In the genomic region with DNA sequence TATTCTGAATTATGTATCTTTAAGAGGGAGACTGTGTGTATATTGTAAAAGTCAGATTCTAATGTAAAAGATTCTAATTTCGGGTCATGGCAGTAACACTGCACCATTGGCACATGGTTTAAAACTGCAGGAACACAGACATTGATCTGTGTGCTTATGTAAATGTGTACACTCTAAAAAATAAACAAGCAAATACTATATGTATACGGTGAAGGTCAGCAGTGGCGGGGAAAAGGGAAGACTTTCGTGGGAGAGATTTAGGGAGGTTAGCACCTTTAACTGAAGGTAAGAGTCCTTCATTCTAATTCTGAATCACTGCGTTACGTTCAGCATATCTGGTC, we compare ENCODE assay signal across 8 cellular contexts.
A peak's percentile ranks its signal among the peaks of the same experiment; 100 is the strongest.
DNase-seq lines count a peak whose midpoint lies in the region; ATAC-seq, FAIRE-seq and TF ChIP-seq lines count a peak whose summit lies in the region.

No MANE protein-coding gene starts in this region.

- no peak overlapping the region for H4K8ac ChIP-seq in mesenchymal stem cell (ENCODE audit: low read length)

- POLR2A ChIA-PET in GM12878 (lab: Charles Lee) = no interaction called here

- H3K18ac ChIP-seq in mesenchymal stem cell (ENCODE audit: low read depth in 1 of 2, low read length in 2 of 2) = peak overlapping the region in 1 of 2 experiments; percentile 62

- no peak for TF ChIP-seq POLR2A in GM12878 (IDR thresholded peaks at IDR 0.05; ENCODE audit: low read depth, low read length)
- TF ChIP-seq POLR2A in suprapubic skin (IDR thresholded peaks at IDR 0.05) = no peak

- no peak overlapping the region for H3K4ac ChIP-seq in mesenchymal stem cell (ENCODE audit: low read depth in 1 of 2, low read length in 2 of 2)

- CTCF ChIA-PET in GM12878 (lab: Yijun Ruan, JAX) = no interaction called here

- H3K9ac ChIP-seq in HUES48 (ENCODE audit: low read depth, low read length) = peak overlapping the region; percentile 74
- H3K9ac ChIP-seq in GM12878 (ENCODE audit: control insufficient read depth, insufficient read depth, low read length) = no peak overlapping the region
- H3K9ac ChIP-seq in mesenchymal stem cell (ENCODE audit: low read length) = peak overlapping the region; percentile 90

- peaks cover 12% of the 10 kb centered on the region for H3K4me1 ChIP-seq in HUES48 (ENCODE audit: control insufficient read depth, insufficient read depth, low read length)
- no peaks in the 10 kb centered on the region for H3K4me1 ChIP-seq in GM12878 (ENCODE audit: control insufficient read depth, insufficient read depth, low read length)
- peaks cover 2% of the 10 kb centered on the region for H3K4me1 ChIP-seq in mesenchymal stem cell (ENCODE audit: control insufficient read depth, insufficient read depth, low read depth, low read length)
- H3K4me1 ChIP-seq in suprapubic skin = peaks cover 10% of the 10 kb centered on the region

- no peak for ATAC-seq in GM12878
- ATAC-seq in HG03139 (IDR thresholded peaks at IDR 0.05; ENCODE audit: unreplicated experiment) = no peak
- no peak for ATAC-seq in HG03159 (IDR thresholded peaks at IDR 0.05; ENCODE audit: unreplicated experiment)

- no peaks in the 10 kb centered on the region; the same call in 1 of the 2 replicates for H3K9me3 ChIP-seq in HUES48 (ENCODE audit: control insufficient read depth, insufficient read depth, low read length)
- no peaks in the 10 kb centered on the region; the same call in 2 of the 3 replicates for H3K9me3 ChIP-seq in GM12878 (replicated peaks; ENCODE audit: control insufficient read depth, insufficient read depth, low read length)
- no peaks in the 10 kb centered on the region for H3K9me3 ChIP-seq in mesenchymal stem cell (ENCODE audit: control insufficient read depth, low read length)
- H3K9me3 ChIP-seq in suprapubic skin = no peaks in the 10 kb centered on the region

- no peak overlapping the region for H2BK5ac ChIP-seq in mesenchymal stem cell (ENCODE audit: low read depth, low read length, poor library complexity, severe bottlenecking)

- no peak overlapping the region for H4K91ac ChIP-seq in mesenchymal stem cell (ENCODE audit: low read length)

- DNase-seq in GM12878 (ENCODE audit: low read depth, low spot score) (no peak), mesenchymal stem cell (no peak), suprapubic skin (ENCODE audit: low spot score in 2 of 2) (no peak), UCSD-AML1 (lab: John Stamatoyannopoulos, UW; ENCODE audit: unreplicated experiment) (no peak)
- DNase-seq in activated effector memory CD4-positive, alpha-beta T cell treated with anti-CD3 and anti-CD28 coated beads, Interleukin-2, amount 50 U/mL, for 16 hours = no peak

- in situ Hi-C loops in GM12878 (cut with MboI) = loop anchor here (25.0 kb wide), 1 partner anchor 597 kb away; no protein-coding TSS in a partner anchor

- BruUV-seq in GM12878 (replicated peaks; lab: Mats Ljungman, UMichigan) = no TSS peak

- intact Hi-C loops in GM12878 (cut with micrococcal nuclease; ENCODE audit: unreplicated experiment) = no loop called here

- no peak for TF ChIP-seq CTCF in GM12878 (IDR thresholded peaks at IDR 0.05 in 2 of 3, conservative IDR thresholded peaks at IDR 0.05 in 1 of 3; ENCODE audit: control insufficient read depth in 2 of 3, extremely low read depth in 1 of 3, insufficient read depth in 1 of 3, low read depth in 3 of 3, low read length in 3 of 3)
- no peak for TF ChIP-seq CTCF in suprapubic skin (IDR thresholded peaks at IDR 0.05)

- no peak overlapping the region for H3K14ac ChIP-seq in mesenchymal stem cell (ENCODE audit: low read length in 2 of 2)

- no peak for FAIRE-seq in GM12878 (lab: Jason Lieb, UNC)

- WGBS in GM12878 (ENCODE audit: insufficient coverage, insufficient replicate concordance, low lambda C conversion rate, missing lambda C conversion rate) = 89% methylated on average over 6 of the region's 6 CpGs
- WGBS in mesenchymal stem cell = 48% methylated on average over 6 of the region's 6 CpGs
- WGBS in suprapubic skin = 68% methylated on average over 6 of the region's 6 CpGs

- no peak overlapping the region for H2BK12ac ChIP-seq in mesenchymal stem cell (ENCODE audit: low read length in 2 of 2)

- H3K4me3 ChIP-seq in HUES48 (ENCODE audit: low read depth, low read length) = no peak overlapping the region
- no peak overlapping the region for H3K4me3 ChIP-seq in GM12878
- peak overlapping the region in 1 of 2 experiments; percentile 65 for H3K4me3 ChIP-seq in mesenchymal stem cell (ENCODE audit: insufficient read depth in 1 of 2, low read depth in 1 of 2, low read length in 2 of 2)
- no peak overlapping the region for H3K4me3 ChIP-seq in suprapubic skin

- H3K4me2 ChIP-seq in GM12878 (ENCODE audit: control insufficient read depth, insufficient read depth) (no peak overlapping the region), mesenchymal stem cell (ENCODE audit: low read length, poor library complexity, severe bottlenecking) (no peak overlapping the region)

- H2AFZ ChIP-seq in GM12878 (ENCODE audit: control insufficient read depth, low read depth, low read length) = peak overlapping the region; percentile 38
- no peak overlapping the region for H2AFZ ChIP-seq in mesenchymal stem cell (ENCODE audit: low read depth, low read length)

- H3K27ac ChIP-seq in HUES48 (ENCODE audit: low read depth, low read length) (peak overlapping the region; percentile 82), GM12878 (ENCODE audit: control insufficient read depth, insufficient read depth) (no peak overlapping the region), mesenchymal stem cell (ENCODE audit: low read length, poor library complexity, severe bottlenecking) (peak overlapping the region; percentile 91), suprapubic skin (peak overlapping the region; percentile 84)

- no peaks in the 10 kb centered on the region for H3K36me3 ChIP-seq in HUES48 (ENCODE audit: control insufficient read depth, insufficient read depth, low read length)
- H3K36me3 ChIP-seq in GM12878 (ENCODE audit: control insufficient read depth in 2 of 2, insufficient read depth in 2 of 2, low read length in 1 of 2) = no peaks in the 10 kb centered on the region
- no peaks in the 10 kb centered on the region for H3K36me3 ChIP-seq in mesenchymal stem cell (ENCODE audit: control insufficient read depth in 1 of 2, insufficient read depth in 2 of 2, low read depth in 1 of 2, low read length in 2 of 2)
- no peaks in the 10 kb centered on the region for H3K36me3 ChIP-seq in suprapubic skin

- no peak overlapping the region for H2AK5ac ChIP-seq in mesenchymal stem cell (ENCODE audit: low read length, severe bottlenecking)

- no peak overlapping the region for H2BK15ac ChIP-seq in mesenchymal stem cell (ENCODE audit: low read depth, poor library complexity, severe bottlenecking)

- TF ChIP-seq RAD21 in GM12878 (IDR thresholded peaks at IDR 0.05; ENCODE audit: insufficient read depth, low read depth, low read length) = no peak

- SMC1A ChIA-PET in GM12878 (lab: Charles Lee; ENCODE audit: uncharacterized antibody, unreplicated experiment) = no interaction called here

- H4K20me1 ChIP-seq in GM12878 (ENCODE audit: control insufficient read depth, insufficient read depth) = no peaks in the 10 kb centered on the region

- no peaks in the 10 kb centered on the region for H3K79me1 ChIP-seq in mesenchymal stem cell (replicated peaks; ENCODE audit: low read length, poor library complexity, severe bottlenecking)

- RAD21 ChIA-PET in GM12878 (lab: Charles Lee; ENCODE audit: unreplicated experiment) = no interaction called here

- H2BK120ac ChIP-seq in mesenchymal stem cell (ENCODE audit: low read depth, low read length) = peak overlapping the region; percentile 34

- no peak overlapping the region for H3K23ac ChIP-seq in mesenchymal stem cell (ENCODE audit: low read length in 2 of 2)

- no peaks in the 10 kb centered on the region for H3K79me2 ChIP-seq in GM12878 (ENCODE audit: control insufficient read depth, insufficient read depth, low read length)

- TF ChIP-seq EP300 in GM12878 (IDR thresholded peaks at IDR 0.05; ENCODE audit: borderline replicate concordance in 1 of 2, control insufficient read depth in 1 of 2, low read depth in 2 of 2, low read length in 2 of 2) (no peak), suprapubic skin (IDR thresholded peaks at IDR 0.05) (no peak)

- no peaks in the 10 kb centered on the region for H3K27me3 ChIP-seq in HUES48 (ENCODE audit: control insufficient read depth, insufficient read depth, low read length)
- H3K27me3 ChIP-seq in GM12878 (replicated peaks in 1 of 2; ENCODE audit: control insufficient read depth in 2 of 2, insufficient read depth in 2 of 2, low read length in 1 of 2) = no peaks in the 10 kb centered on the region
- H3K27me3 ChIP-seq in mesenchymal stem cell (ENCODE audit: control insufficient read depth in 1 of 2, insufficient read depth in 1 of 2, low read length in 2 of 2) = no peaks in the 10 kb centered on the region
- no peaks in the 10 kb centered on the region for H3K27me3 ChIP-seq in suprapubic skin

TF ChIP-seq in GM12878, 131 proteins besides CTCF, POLR2A, EP300 and RAD21 (continues in another document):
- TF ChIP-seq TCF3 (IDR thresholded peaks at IDR 0.05; ENCODE audit: borderline replicate concordance, insufficient read depth, low read depth, low read length) (no peak), TCF7 (IDR thresholded peaks at IDR 0.05; ENCODE audit: borderline replicate concordance) (no peak), STAT1 (conservative IDR thresholded peaks at IDR 0.05) (no peak)
- TF ChIP-seq, protein P1, sequence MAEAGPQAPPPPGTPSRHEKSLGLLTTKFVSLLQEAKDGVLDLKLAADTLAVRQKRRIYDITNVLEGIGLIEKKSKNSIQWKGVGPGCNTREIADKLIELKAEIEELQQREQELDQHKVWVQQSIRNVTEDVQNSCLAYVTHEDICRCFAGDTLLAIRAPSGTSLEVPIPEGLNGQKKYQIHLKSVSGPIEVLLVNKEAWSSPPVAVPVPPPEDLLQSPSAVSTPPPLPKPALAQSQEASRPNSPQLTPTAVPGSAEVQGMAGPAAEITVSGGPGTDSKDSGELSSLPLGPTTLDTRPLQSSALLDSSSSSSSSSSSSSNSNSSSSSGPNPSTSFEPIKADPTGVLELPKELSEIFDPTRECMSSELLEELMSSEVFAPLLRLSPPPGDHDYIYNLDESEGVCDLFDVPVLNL (IDR thresholded peaks at IDR 0.05; ENCODE audit: low read depth, low read length) = no peak
